Comparison of ENCODE assay signal across 8 cellular contexts in genomic region chr1:96362623-96363022, GRCh38.
DNase-seq lines count a peak whose midpoint lies in the region; FAIRE-seq and TF ChIP-seq lines count a peak whose summit lies in the region.

No MANE protein-coding gene starts in this region.

- H3K36me3 Mint-ChIP-seq in activated T-cell treated with anti-CD3 and anti-CD28 coated beads, Interleukin-2, amount 50 U/mL, for 24 hours (ENCODE audit: low read depth), result no peaks in the 10 kb centered on the region

- peaks cover 8% of the 10 kb centered on the region for H3K9me3 Mint-ChIP-seq in activated T-cell treated with anti-CD3 and anti-CD28 coated beads, Interleukin-2, amount 50 U/mL, for 24 hours

- DNase-seq in activated T-cell treated with anti-CD3 and anti-CD28 coated beads, Interleukin-2, amount 50 U/mL, for 24 hours, result no peak
- DNase-seq in activated T-cell treated with anti-CD3 and anti-CD28 coated beads for 4 hours (no peak), HTR-8/SVneo (ENCODE audit: insufficient read length, low spot score) (peak; percentile 64), amniotic stem cell (lab: John Stamatoyannopoulos, UW) (peak; percentile 90), skeletal muscle cell (ENCODE audit: low read depth) (peak; percentile 96), NCI-H524 (lab: John Stamatoyannopoulos, UW) (no peak), globus pallidus (ENCODE audit: low spot score) (no peak), GM12892 (ENCODE audit: insufficient read length) (no peak)

- TF ChIP-seq POLR2A in GM12892 (IDR thresholded peaks at IDR 0.05; ENCODE audit: low read depth, low read length), result no peak

- H3K27ac Mint-ChIP-seq in activated T-cell treated with anti-CD3 and anti-CD28 coated beads, Interleukin-2, amount 50 U/mL, for 24 hours, result peak overlapping the region; percentile 22

- H3K4me3 ChIP-seq in skeletal muscle cell (ENCODE audit: low read depth, low read length), result no peak overlapping the region

- peak; percentile 64 for FAIRE-seq in HTR-8/SVneo (lab: Jason Lieb, UNC)
- no peak for FAIRE-seq in GM12892 (lab: Jason Lieb, UNC)

- peaks cover 11% of the 10 kb centered on the region for H3K4me1 Mint-ChIP-seq in activated T-cell treated with anti-CD3 and anti-CD28 coated beads, Interleukin-2, amount 50 U/mL, for 24 hours (ENCODE audit: low read depth)

- peaks cover 6% of the 10 kb centered on the region for H3K27me3 Mint-ChIP-seq in activated T-cell treated with anti-CD3 and anti-CD28 coated beads, Interleukin-2, amount 50 U/mL, for 24 hours

- H3K4me3 Mint-ChIP-seq in activated T-cell treated with anti-CD3 and anti-CD28 coated beads, Interleukin-2, amount 50 U/mL, for 24 hours, result no peak overlapping the region

Comparison
In these comparisons a context has a peak if more than half of its experiments do, and no peak if none do; other contexts are left out.
1. DNase-seq: peak in HTR-8/SVneo (single experiment), amniotic stem cell (single experiment) and skeletal muscle cell (single experiment); none in activated T-cell treated with anti-CD3 and anti-CD28 coated beads, Interleukin-2, amount 50 U/mL, for 24 hours (single experiment), activated T-cell treated with anti-CD3 and anti-CD28 coated beads for 4 hours (single experiment), NCI-H524 (0 of 2), globus pallidus (single experiment) and GM12892 (single experiment).